Comparison of ENCODE assay signal across 1 cellular context in genomic region chrX:69506617-69507499, GRCh38.
TF ChIP-seq lines count a peak whose summit lies in the region.

No MANE protein-coding gene starts in this region.

TF ChIP-seq in HepG2, 621 proteins besides CTCF, POLR2A, EP300 and RAD21 (continued from another document):
- TF ChIP-seq ZNF142 (CRISPR knock-in tag; IDR thresholded peaks at IDR 0.05): no peak
- no peak for TF ChIP-seq SMAD1 (CRISPR knock-in tag; IDR thresholded peaks at IDR 0.05; ENCODE audit: borderline replicate concordance, low read depth)
- no peak for TF ChIP-seq BCL6 (CRISPR knock-in tag; IDR thresholded peaks at IDR 0.05)
- no peak for TF ChIP-seq TAF1 (CRISPR knock-in tag; IDR thresholded peaks at IDR 0.05)
- no peak for TF ChIP-seq DBP (CRISPR knock-in tag; IDR thresholded peaks at IDR 0.05; ENCODE audit: not compliant biosample characterization)
- no peak for TF ChIP-seq FOXK1 (CRISPR knock-in tag; IDR thresholded peaks at IDR 0.05; ENCODE audit: borderline replicate concordance, low read depth)
- TF ChIP-seq ZNF782 (CRISPR knock-in tag; IDR thresholded peaks at IDR 0.05; ENCODE audit: borderline replicate concordance): no peak
- TF ChIP-seq ZNF280D (CRISPR knock-in tag; IDR thresholded peaks at IDR 0.05): no peak
- no peak for TF ChIP-seq PRMT3 (CRISPR knock-in tag; IDR thresholded peaks at IDR 0.05; ENCODE audit: borderline replicate concordance, low read depth)
